In genomic region chr5:56814963-56815656, GRCh38 we compare ENCODE assay signal across 8 cellular contexts.
DNase-seq lines count a peak whose midpoint lies in the region; ATAC-seq and TF ChIP-seq lines count a peak whose summit lies in the region.

Gene MAP3K1 (plus strand): TSS chr5:56815549. CDS start chr5:56815574, 25 bp downstream.

- peak within 1 kb of the TSS; percentile 85 for H3K9ac ChIP-seq in NT2/D1 (ENCODE audit: insufficient read length, low read depth)

- DNase-seq in NT2/D1 (ENCODE audit: low read depth, low spot score) (peak; percentile 40), activated T-cell treated with anti-CD3 and anti-CD28 coated beads for 1 hour (ENCODE audit: low read depth) (peak; percentile 73), epidermal melanocyte (ENCODE audit: insufficient read length, low spot score) (peak; percentile 79), middle frontal gyrus (ENCODE audit: extremely low spot score, low spot score) (peak; percentile 36)
- peak; percentile 54 to 67 for DNase-seq in stimulated activated CD8-positive, alpha-beta memory T cell treated with anti-CD3 and anti-CD28 coated beads, Interleukin-2, amount 100 ng/mL, for 1 hour (ENCODE audit: low read depth in 2 of 2)

- peaks cover 21% of the 10 kb centered on the region for H3K27me3 ChIP-seq in NT2/D1 (ENCODE audit: insufficient read depth, insufficient read length)

- peak within 1 kb of the TSS; percentile 84 for H3K27ac ChIP-seq in C4-2B

- ATAC-seq in GM19324 (IDR thresholded peaks at IDR 0.05; ENCODE audit: low FRiP score, unreplicated experiment): peak; percentile 67
- peak; percentile 49 for ATAC-seq in HG03457 (IDR thresholded peaks at IDR 0.05; ENCODE audit: unreplicated experiment)

- H3K4me1 ChIP-seq in NT2/D1 (ENCODE audit: insufficient read depth, insufficient read length): no peaks in the 10 kb centered on the region

- no peaks in the 10 kb centered on the region for H3K9me3 ChIP-seq in NT2/D1 (ENCODE audit: insufficient read depth, low read length)

- peak within 1 kb of the TSS; percentile 72 for H3K4me3 ChIP-seq in NT2/D1 (ENCODE audit: insufficient read length, low read depth)

- no peaks in the 10 kb centered on the region for H3K36me3 ChIP-seq in NT2/D1 (ENCODE audit: insufficient read depth, insufficient read length, low read length)

- TF ChIP-seq CTCF in C4-2B (conservative IDR thresholded peaks at IDR 0.05): 0 out of 2 replicates have a peak, but pooled peaks have one; percentile 11

Comparison
In these comparisons a context has a peak if more than half of its experiments do, and no peak if none do; other contexts are left out.
1. Peak in every context shown above with its lines: DNase-seq, ATAC-seq, H3K4me3 ChIP-seq and H3K27ac ChIP-seq.